ENCODE assay signal across 10 cellular contexts in genomic region chr1:198788561-198789064, GRCh38.
A peak's percentile ranks its signal among the peaks of the same experiment; 100 is the strongest.
DNase-seq lines count a peak whose midpoint lies in the region; ATAC-seq, FAIRE-seq and TF ChIP-seq lines count a peak whose summit lies in the region.
"Had no signal": no experiment of that assay in that cellular context is flagged by ENCODE, and none has a peak within 500 bp of the region (broad histone marks: within the 10 kb centered on the region; RNA-seq: fewer than 3 reads in every experiment).

No MANE protein-coding gene starts in this region.

- H3K23ac ChIP-seq in mesenchymal stem cell (ENCODE audit: low read length in 2 of 2): no peak overlapping the region

- DNase-seq in D721Med (ENCODE audit: insufficient read length, low spot score) (no peak), WERI-Rb-1 (peak; percentile 43), mesenchymal stem cell (peak; percentile 93), LoVo (ENCODE audit: low spot score) (no peak), small intestine (no peak), 8988T (no peak)

- H3K27me3 ChIP-seq in WERI-Rb-1 (ENCODE audit: insufficient read depth, low read depth, severe bottlenecking) (no peaks in the 10 kb centered on the region), mesenchymal stem cell (ENCODE audit: control insufficient read depth in 1 of 2, insufficient read depth in 1 of 2, low read length in 2 of 2) (no peaks in the 10 kb centered on the region), small intestine (ENCODE audit: control insufficient read depth in 2 of 2, insufficient read depth in 2 of 2, low read length in 2 of 2) (no peaks in the 10 kb centered on the region)

- H3K36me3 ChIP-seq in WERI-Rb-1: no peaks in the 10 kb centered on the region
- H3K36me3 ChIP-seq in mesenchymal stem cell (ENCODE audit: control insufficient read depth in 1 of 2, insufficient read depth in 2 of 2, low read depth in 1 of 2, low read length in 2 of 2): no peaks in the 10 kb centered on the region
- no peaks in the 10 kb centered on the region for H3K36me3 ChIP-seq in small intestine (ENCODE audit: control insufficient read depth in 2 of 2, insufficient read depth in 2 of 2, low read length in 2 of 2)

- H2BK120ac ChIP-seq in mesenchymal stem cell (ENCODE audit: low read depth, low read length): no peak overlapping the region

- no peak overlapping the region for H2AFZ ChIP-seq in mesenchymal stem cell (ENCODE audit: low read depth, low read length)

- no peak overlapping the region for H2BK5ac ChIP-seq in mesenchymal stem cell (ENCODE audit: low read depth, low read length, poor library complexity, severe bottlenecking)

- H3K9me3 ChIP-seq in WERI-Rb-1 (ENCODE audit: severe bottlenecking) (no peaks in the 10 kb centered on the region), mesenchymal stem cell (ENCODE audit: control insufficient read depth, low read length) (no peaks in the 10 kb centered on the region), small intestine (ENCODE audit: control insufficient read depth, low read depth) (no peaks in the 10 kb centered on the region)

- no peak overlapping the region for H3K14ac ChIP-seq in mesenchymal stem cell (ENCODE audit: low read length in 2 of 2)

- H3K79me1 ChIP-seq in mesenchymal stem cell (replicated peaks; ENCODE audit: low read length, poor library complexity, severe bottlenecking): no peaks in the 10 kb centered on the region

- no peak overlapping the region for H3K4ac ChIP-seq in mesenchymal stem cell (ENCODE audit: low read depth in 1 of 2, low read length in 2 of 2)

- no peak overlapping the region for H3K4me3 ChIP-seq in WERI-Rb-1 (ENCODE audit: low read depth, low read length)
- H3K4me3 ChIP-seq in mesenchymal stem cell (ENCODE audit: insufficient read depth in 1 of 2, low read depth in 1 of 2, low read length in 2 of 2): no peak overlapping the region
- no peak overlapping the region for H3K4me3 ChIP-seq in small intestine (ENCODE audit: low read depth in 1 of 2, low read length in 2 of 2)
- H3K4me3 ChIP-seq: SK-N-MC had no signal

- ATAC-seq in GM19397 (IDR thresholded peaks at IDR 0.05; ENCODE audit: unreplicated experiment) (peak; percentile 79), HG03442 (IDR thresholded peaks at IDR 0.05; ENCODE audit: unreplicated experiment) (peak; percentile 85)

- no peak overlapping the region for H2AK5ac ChIP-seq in mesenchymal stem cell (ENCODE audit: low read length, severe bottlenecking)

- peak overlapping the region in 1 of 2 experiments; percentile 54 for H2BK12ac ChIP-seq in mesenchymal stem cell (ENCODE audit: low read length in 2 of 2)

- no peak overlapping the region for H4K8ac ChIP-seq in mesenchymal stem cell (ENCODE audit: low read length)

- TF ChIP-seq CTCF in D721Med (IDR thresholded peaks at IDR 0.05; ENCODE audit: insufficient read depth, missing control alignments) (peak; percentile 2), WERI-Rb-1 (IDR thresholded peaks at IDR 0.05; ENCODE audit: low read depth, low read length) (peak; percentile 46)

- no peak overlapping the region for H3K27ac ChIP-seq in WERI-Rb-1
- no peak overlapping the region for H3K27ac ChIP-seq in mesenchymal stem cell (ENCODE audit: low read length, poor library complexity, severe bottlenecking)
- H3K27ac ChIP-seq in small intestine (ENCODE audit: low read depth in 1 of 2, low read length in 1 of 2): no peak overlapping the region
- H3K27ac ChIP-seq: SK-N-MC had no signal

- H2BK15ac ChIP-seq in mesenchymal stem cell (ENCODE audit: low read depth, poor library complexity, severe bottlenecking): no peak overlapping the region

- no peak overlapping the region for H3K4me2 ChIP-seq in mesenchymal stem cell (ENCODE audit: low read length, poor library complexity, severe bottlenecking)

- 0% methylated on average over 1 of the region's 3 CpGs for WGBS in mesenchymal stem cell
- WGBS in small intestine, 3 donors: 9 to 26% (median 15%) methylated on average over 3 of the region's 3 CpGs

- no peak overlapping the region for H3K18ac ChIP-seq in mesenchymal stem cell (ENCODE audit: low read depth in 1 of 2, low read length in 2 of 2)

- H3K9ac ChIP-seq in mesenchymal stem cell (ENCODE audit: low read length): no peak overlapping the region

- H4K91ac ChIP-seq in mesenchymal stem cell (ENCODE audit: low read length): no peak overlapping the region

- H3K4me1 ChIP-seq in mesenchymal stem cell (ENCODE audit: control insufficient read depth, insufficient read depth, low read depth, low read length): no peaks in the 10 kb centered on the region
- no peaks in the 10 kb centered on the region for H3K4me1 ChIP-seq in small intestine (ENCODE audit: control insufficient read depth in 2 of 2, insufficient read depth in 1 of 2, low read depth in 1 of 2, low read length in 1 of 2)

- FAIRE-seq in D721Med (lab: Jason Lieb, UNC) (peak; percentile 85), small intestine (lab: Jason Lieb, UNC) (no peak)
- FAIRE-seq: islet of Langerhans had no signal

Comparison
In these comparisons a context has a peak if more than half of its experiments do, and no peak if none do; other contexts are left out.
1. DNase-seq: peak in WERI-Rb-1 (single experiment) and mesenchymal stem cell (single experiment); none in D721Med (single experiment), LoVo (single experiment), small intestine (single experiment) and 8988T (single experiment).